Comparison of ENCODE assay signal across 16 cellular contexts in genomic region chr16:17407321-17407720, GRCh38.
"Had no signal": no experiment of that assay in that cellular context is flagged by ENCODE, and none has a peak within 500 bp of the region (broad histone marks: within the 10 kb centered on the region; RNA-seq: fewer than 3 reads in every experiment).

No MANE protein-coding gene starts in this region.

- ATAC-seq: activated CD4-positive, CD25-positive, alpha-beta regulatory T cell treated with anti-CD3 and anti-CD28 coated beads, Interleukin-2, amount 50 U/mL, for 24 hours; left cardiac atrium; stimulated activated naive CD8-positive, alpha-beta T cell treated with anti-CD3 and anti-CD28 coated beads, Interleukin-15, Interleukin-2, amounts not matched to agents 100 U/mL and 50 U/mL, for 24 hours had no signal

- H3K9me3 ChIP-seq: colonic mucosa, ovary, thoracic aorta had no signal

- H3K4me3 ChIP-seq: colonic mucosa, heart right ventricle, lung, ovary, thoracic aorta had no signal

- H3K27ac ChIP-seq: colonic mucosa, ovary had no signal

- H3K27me3 ChIP-seq: colonic mucosa, heart right ventricle, ovary had no signal

- H3K36me3 ChIP-seq: colonic mucosa, heart right ventricle, ovary, thoracic aorta had no signal

- H3K4me1 ChIP-seq: colonic mucosa had no signal

- DNase-seq: activated CD4-positive, alpha-beta T cell treated with anti-CD3 and anti-CD28 coated beads, Interleukin-2, amount 50 U/mL, for 1 hour; activated CD8-positive, alpha-beta memory T cell treated with anti-CD3 and anti-CD28 coated beads for 24 hours; activated gamma-delta T cell treated with Interleukin-2 at 50 U/mL for 16 hours; amniotic stem cell; central memory CD4-positive, alpha-beta T cell; colonic mucosa; foreskin melanocyte; heart right ventricle; left cardiac atrium; midbrain; ovary; stimulated activated CD4-positive, alpha-beta T cell treated with anti-CD3 and anti-CD28 coated beads, Interleukin-4, amount 100 ng/mL, for 24 hours; stimulated activated naive CD8-positive, alpha-beta T cell treated with anti-CD3 and anti-CD28 coated beads, Interleukin-15, Interleukin-2, amounts not matched to agents 100 U/mL and 50 U/mL, for 24 hours had no signal
